In genomic region chr10:92699518-92700272, GRCh38 we compare ENCODE assay signal across 1 cellular context.
TF ChIP-seq lines count a peak whose summit lies in the region.

No MANE protein-coding gene starts in this region.

TF ChIP-seq in K562, 482 proteins besides CTCF, POLR2A, EP300 and RAD21 (continued from another document and continues in another):
- TF ChIP-seq CUX1 (CRISPR knock-in tag; IDR thresholded peaks at IDR 0.05) (no peak), LEF1 (IDR thresholded peaks at IDR 0.05) (no peak), SNRNP70 (optimal IDR thresholded peaks at IDR 0.05; ENCODE audit: low read depth, low read length) (no peak), ZC3H4 (CRISPR knock-in tag; IDR thresholded peaks at IDR 0.05; ENCODE audit: borderline replicate concordance) (no peak), ILF3 (IDR thresholded peaks at IDR 0.05; ENCODE audit: borderline replicate concordance) (no peak), RCOR1 (IDR thresholded peaks at IDR 0.05; ENCODE audit: borderline replicate concordance in 1 of 2, low read depth in 2 of 2, low read length in 2 of 2) (no peak), NFIX (CRISPR knock-in tag; IDR thresholded peaks at IDR 0.05; ENCODE audit: low read depth) (no peak), ZNF12 (CRISPR knock-in tag; IDR thresholded peaks at IDR 0.05) (no peak), KLF1 (tag; IDR thresholded peaks at IDR 0.05) (no peak), MTA2 (IDR thresholded peaks at IDR 0.05; ENCODE audit: low read depth) (peak; percentile 10; the same call in 1 of the 2 replicates), ELF4 (CRISPR knock-in tag; IDR thresholded peaks at IDR 0.05) (no peak), ZNF561 (CRISPR knock-in tag; conservative IDR thresholded peaks at IDR 0.05) (no peak), HMGN3 (IDR thresholded peaks at IDR 0.05; ENCODE audit: borderline replicate concordance, extremely low read depth, insufficient read length, low read depth, low read length) (no peak), MAFF (IDR thresholded peaks at IDR 0.05; ENCODE audit: low read length) (no peak), SFPQ (IDR thresholded peaks at IDR 0.05; ENCODE audit: low read depth, low read length) (no peak), ZSCAN29 (IDR thresholded peaks at IDR 0.05) (no peak), OTX1 (CRISPR knock-in tag; IDR thresholded peaks at IDR 0.05) (no peak), CREM (IDR thresholded peaks at IDR 0.05; ENCODE audit: low read depth) (peak; percentile 31; the same call in 1 of the 2 replicates), RBM34 (IDR thresholded peaks at IDR 0.05; ENCODE audit: borderline replicate concordance, insufficient read depth, low read length) (no peak), MAZ (CRISPR knock-in tag; conservative IDR thresholded peaks at IDR 0.05 in 1 of 2, IDR thresholded peaks at IDR 0.05 in 1 of 2) (no peak; a peak in 1 of 4 replicates), CHD2 (IDR thresholded peaks at IDR 0.05; ENCODE audit: low read depth, low read length) (no peak), SMARCE1 (IDR thresholded peaks at IDR 0.05) (0 out of 2 replicates have a peak, but pooled peaks have one; percentile 32), ZNF584 (CRISPR knock-in tag; IDR thresholded peaks at IDR 0.05; ENCODE audit: low read depth) (no peak), FUS (optimal IDR thresholded peaks at IDR 0.05; ENCODE audit: low read depth, low read length) (no peak), KLF13 (tag; IDR thresholded peaks at IDR 0.05; ENCODE audit: borderline replicate concordance, low read depth) (no peak), FOXK1 (CRISPR knock-in tag; IDR thresholded peaks at IDR 0.05; ENCODE audit: borderline replicate concordance) (no peak), CCAR2 (IDR thresholded peaks at IDR 0.05; ENCODE audit: low read depth, low read length) (no peak), NR4A1 (CRISPR knock-in tag; IDR thresholded peaks at IDR 0.05) (no peak), NR4A1 (tag; IDR thresholded peaks at IDR 0.05) (no peak), ZNF384 (IDR thresholded peaks at IDR 0.05; ENCODE audit: low read depth, low read length) (peak; percentile 96), HNRNPUL1 (IDR thresholded peaks at IDR 0.05; ENCODE audit: low read length) (no peak), NEUROD1 (IDR thresholded peaks at IDR 0.05; ENCODE audit: borderline replicate concordance, low read depth, low read length, partially characterized antibody) (no peak), NR3C1 (CRISPR knock-in tag; IDR thresholded peaks at IDR 0.05) (no peak), ELF1 (tag; IDR thresholded peaks at IDR 0.05) (peak; percentile 37; the same call in 1 of the 2 replicates), SP1 (CRISPR knock-in tag; IDR thresholded peaks at IDR 0.05) (no peak), RBM14 (IDR thresholded peaks at IDR 0.05; ENCODE audit: borderline replicate concordance, insufficient read depth, low read depth, low read length) (no peak), CC2D1A (IDR thresholded peaks at IDR 0.05) (no peak)
- TF ChIP-seq, protein P1, sequence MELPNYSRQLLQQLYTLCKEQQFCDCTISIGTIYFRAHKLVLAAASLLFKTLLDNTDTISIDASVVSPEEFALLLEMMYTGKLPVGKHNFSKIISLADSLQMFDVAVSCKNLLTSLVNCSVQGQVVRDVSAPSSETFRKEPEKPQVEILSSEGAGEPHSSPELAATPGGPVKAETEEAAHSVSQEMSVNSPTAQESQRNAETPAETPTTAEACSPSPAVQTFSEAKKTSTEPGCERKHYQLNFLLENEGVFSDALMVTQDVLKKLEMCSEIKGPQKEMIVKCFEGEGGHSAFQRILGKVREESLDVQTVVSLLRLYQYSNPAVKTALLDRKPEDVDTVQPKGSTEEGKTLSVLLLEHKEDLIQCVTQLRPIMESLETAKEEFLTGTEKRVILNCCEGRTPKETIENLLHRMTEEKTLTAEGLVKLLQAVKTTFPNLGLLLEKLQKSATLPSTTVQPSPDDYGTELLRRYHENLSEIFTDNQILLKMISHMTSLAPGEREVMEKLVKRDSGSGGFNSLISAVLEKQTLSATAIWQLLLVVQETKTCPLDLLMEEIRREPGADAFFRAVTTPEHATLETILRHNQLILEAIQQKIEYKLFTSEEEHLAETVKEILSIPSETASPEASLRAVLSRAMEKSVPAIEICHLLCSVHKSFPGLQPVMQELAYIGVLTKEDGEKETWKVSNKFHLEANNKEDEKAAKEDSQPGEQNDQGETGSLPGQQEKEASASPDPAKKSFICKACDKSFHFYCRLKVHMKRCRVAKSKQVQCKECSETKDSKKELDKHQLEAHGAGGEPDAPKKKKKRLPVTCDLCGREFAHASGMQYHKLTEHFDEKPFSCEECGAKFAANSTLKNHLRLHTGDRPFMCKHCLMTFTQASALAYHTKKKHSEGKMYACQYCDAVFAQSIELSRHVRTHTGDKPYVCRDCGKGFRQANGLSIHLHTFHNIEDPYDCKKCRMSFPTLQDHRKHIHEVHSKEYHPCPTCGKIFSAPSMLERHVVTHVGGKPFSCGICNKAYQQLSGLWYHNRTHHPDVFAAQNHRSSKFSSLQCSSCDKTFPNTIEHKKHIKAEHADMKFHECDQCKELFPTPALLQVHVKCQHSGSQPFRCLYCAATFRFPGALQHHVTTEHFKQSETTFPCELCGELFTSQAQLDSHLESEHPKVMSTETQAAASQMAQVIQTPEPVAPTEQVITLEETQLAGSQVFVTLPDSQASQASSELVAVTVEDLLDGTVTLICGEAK (IDR thresholded peaks at IDR 0.05) = peak; percentile 76
- TF ChIP-seq, protein P1 (CRISPR knock-in tag; IDR thresholded peaks at IDR 0.05) = no peak
- TF ChIP-seq, protein P2, sequence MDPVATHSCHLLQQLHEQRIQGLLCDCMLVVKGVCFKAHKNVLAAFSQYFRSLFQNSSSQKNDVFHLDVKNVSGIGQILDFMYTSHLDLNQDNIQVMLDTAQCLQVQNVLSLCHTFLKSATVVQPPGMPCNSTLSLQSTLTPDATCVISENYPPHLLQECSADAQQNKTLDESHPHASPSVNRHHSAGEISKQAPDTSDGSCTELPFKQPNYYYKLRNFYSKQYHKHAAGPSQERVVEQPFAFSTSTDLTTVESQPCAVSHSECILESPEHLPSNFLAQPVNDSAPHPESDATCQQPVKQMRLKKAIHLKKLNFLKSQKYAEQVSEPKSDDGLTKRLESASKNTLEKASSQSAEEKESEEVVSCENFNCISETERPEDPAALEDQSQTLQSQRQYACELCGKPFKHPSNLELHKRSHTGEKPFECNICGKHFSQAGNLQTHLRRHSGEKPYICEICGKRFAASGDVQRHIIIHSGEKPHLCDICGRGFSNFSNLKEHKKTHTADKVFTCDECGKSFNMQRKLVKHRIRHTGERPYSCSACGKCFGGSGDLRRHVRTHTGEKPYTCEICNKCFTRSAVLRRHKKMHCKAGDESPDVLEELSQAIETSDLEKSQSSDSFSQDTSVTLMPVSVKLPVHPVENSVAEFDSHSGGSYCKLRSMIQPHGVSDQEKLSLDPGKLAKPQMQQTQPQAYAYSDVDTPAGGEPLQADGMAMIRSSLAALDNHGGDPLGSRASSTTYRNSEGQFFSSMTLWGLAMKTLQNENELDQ (CRISPR knock-in tag; IDR thresholded peaks at IDR 0.05; ENCODE audit: borderline replicate concordance) = no peak
- TF ChIP-seq, protein P3, sequence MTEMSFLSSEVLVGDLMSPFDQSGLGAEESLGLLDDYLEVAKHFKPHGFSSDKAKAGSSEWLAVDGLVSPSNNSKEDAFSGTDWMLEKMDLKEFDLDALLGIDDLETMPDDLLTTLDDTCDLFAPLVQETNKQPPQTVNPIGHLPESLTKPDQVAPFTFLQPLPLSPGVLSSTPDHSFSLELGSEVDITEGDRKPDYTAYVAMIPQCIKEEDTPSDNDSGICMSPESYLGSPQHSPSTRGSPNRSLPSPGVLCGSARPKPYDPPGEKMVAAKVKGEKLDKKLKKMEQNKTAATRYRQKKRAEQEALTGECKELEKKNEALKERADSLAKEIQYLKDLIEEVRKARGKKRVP (CRISPR knock-in tag; IDR thresholded peaks at IDR 0.05) = no peak
- TF ChIP-seq, protein P4, sequence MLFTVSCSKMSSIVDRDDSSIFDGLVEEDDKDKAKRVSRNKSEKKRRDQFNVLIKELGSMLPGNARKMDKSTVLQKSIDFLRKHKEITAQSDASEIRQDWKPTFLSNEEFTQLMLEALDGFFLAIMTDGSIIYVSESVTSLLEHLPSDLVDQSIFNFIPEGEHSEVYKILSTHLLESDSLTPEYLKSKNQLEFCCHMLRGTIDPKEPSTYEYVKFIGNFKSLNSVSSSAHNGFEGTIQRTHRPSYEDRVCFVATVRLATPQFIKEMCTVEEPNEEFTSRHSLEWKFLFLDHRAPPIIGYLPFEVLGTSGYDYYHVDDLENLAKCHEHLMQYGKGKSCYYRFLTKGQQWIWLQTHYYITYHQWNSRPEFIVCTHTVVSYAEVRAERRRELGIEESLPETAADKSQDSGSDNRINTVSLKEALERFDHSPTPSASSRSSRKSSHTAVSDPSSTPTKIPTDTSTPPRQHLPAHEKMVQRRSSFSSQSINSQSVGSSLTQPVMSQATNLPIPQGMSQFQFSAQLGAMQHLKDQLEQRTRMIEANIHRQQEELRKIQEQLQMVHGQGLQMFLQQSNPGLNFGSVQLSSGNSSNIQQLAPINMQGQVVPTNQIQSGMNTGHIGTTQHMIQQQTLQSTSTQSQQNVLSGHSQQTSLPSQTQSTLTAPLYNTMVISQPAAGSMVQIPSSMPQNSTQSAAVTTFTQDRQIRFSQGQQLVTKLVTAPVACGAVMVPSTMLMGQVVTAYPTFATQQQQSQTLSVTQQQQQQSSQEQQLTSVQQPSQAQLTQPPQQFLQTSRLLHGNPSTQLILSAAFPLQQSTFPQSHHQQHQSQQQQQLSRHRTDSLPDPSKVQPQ (CRISPR knock-in tag; IDR thresholded peaks at IDR 0.05; ENCODE audit: borderline replicate concordance) = no peak
